21 cellular contexts compared by ENCODE assay signal in genomic region chr12:130806574-130806973, GRCh38. TPM values are rescaled to one million over a fixed set of nuclear protein-coding genes. Genes with fewer than 3 reads are reported as not detected.
DNase-seq lines count a peak whose midpoint lies in the region; ATAC-seq and TF ChIP-seq lines count a peak whose summit lies in the region.
"Had no signal": no experiment of that assay in that cellular context is flagged by ENCODE, and none has a peak within 500 bp of the region (broad histone marks: within the 10 kb centered on the region; RNA-seq: fewer than 3 reads in every experiment).

No MANE protein-coding gene starts in this region.

- ATAC-seq in GM21360 (IDR thresholded peaks at IDR 0.05; ENCODE audit: unreplicated experiment): no peak
- ATAC-seq: GM12878 had no signal

- no peak overlapping the region for H3K9ac ChIP-seq in smooth muscle cell (ENCODE audit: low read depth)

- DNase-seq in HPDE6-E6E7 (ENCODE audit: extremely low spot score) (peak; percentile 10), SJCRH30 (no peak), glutamatergic neuron (no peak), smooth muscle cell (lab: John Stamatoyannopoulos, UW; ENCODE audit: unreplicated experiment) (no peak), SW 1271 (lab: John Stamatoyannopoulos, UW) (no peak), NCI-H748 treated with DMSO at 0.1 percent for 48 hours (lab: John Stamatoyannopoulos, UW) (no peak)
- DNase-seq: BE2C; CD4-positive, alpha-beta T cell; COR-L47; DND-41; KBM-7; MM.1S; NCI-H1048; NCI-H1417 treated with DMSO at 0.1 percent for 48 hours; NCI-H187; NCI-H446; NCI-H526; OCI-M1; RPMI8226 had no signal

- H3K9me3 Mint-ChIP-seq in glutamatergic neuron (ENCODE audit: unreplicated experiment): peaks cover 17% of the 10 kb centered on the region
- H3K9me3 Mint-ChIP-seq: CD4-positive, alpha-beta T cell had no signal

- no peak overlapping the region for H2AFZ ChIP-seq in smooth muscle cell (ENCODE audit: low read depth)

- H3K27ac ChIP-seq in SJCRH30 (peak overlapping the region; percentile 26; the same call in 1 of the 2 replicates), smooth muscle cell (ENCODE audit: low read depth) (peak overlapping the region; percentile 19)

- H3F3A ChIP-seq in smooth muscle cell (ENCODE audit: low read depth): no peaks in the 10 kb centered on the region

- H3K4me1 ChIP-seq in SJCRH30: no peaks in the 10 kb centered on the region
- H3K4me1 ChIP-seq in smooth muscle cell (ENCODE audit: low read depth): no peaks in the 10 kb centered on the region
- H3K4me1 ChIP-seq: BE2C had no signal

- H3K9me3 ChIP-seq in SJCRH30 (replicated peaks) (no peaks in the 10 kb centered on the region), smooth muscle cell (replicated peaks; ENCODE audit: low read depth) (no peaks in the 10 kb centered on the region)
- H3K9me3 ChIP-seq: BE2C had no signal

- peak overlapping the region; percentile 93 for H3K27ac Mint-ChIP-seq in glutamatergic neuron (ENCODE audit: unreplicated experiment)
- H3K27ac Mint-ChIP-seq: CD4-positive, alpha-beta T cell had no signal

- H3K79me2 ChIP-seq in smooth muscle cell (ENCODE audit: low read depth): no peaks in the 10 kb centered on the region

- H3K27me3 Mint-ChIP-seq in glutamatergic neuron (ENCODE audit: unreplicated experiment): peaks cover 15% of the 10 kb centered on the region
- H3K27me3 Mint-ChIP-seq: CD4-positive, alpha-beta T cell had no signal

- no peak overlapping the region for H3K4me2 ChIP-seq in smooth muscle cell

- H3K4me3 Mint-ChIP-seq in glutamatergic neuron (ENCODE audit: unreplicated experiment): peak overlapping the region; percentile 55
- H3K4me3 Mint-ChIP-seq: CD4-positive, alpha-beta T cell had no signal

- H3K36me3 Mint-ChIP-seq in glutamatergic neuron (ENCODE audit: unreplicated experiment): peaks cover 17% of the 10 kb centered on the region

- H4K20me1 ChIP-seq in smooth muscle cell (ENCODE audit: low read depth): no peaks in the 10 kb centered on the region

- H3K4me3 ChIP-seq in SJCRH30 (no peak overlapping the region), smooth muscle cell (no peak overlapping the region)
- H3K4me3 ChIP-seq: GM12878 had no signal

- H3K4me1 Mint-ChIP-seq in glutamatergic neuron (ENCODE audit: low read depth, unreplicated experiment): peaks cover 52% of the 10 kb centered on the region

- no peaks in the 10 kb centered on the region for H3K27me3 ChIP-seq in SJCRH30
- no peaks in the 10 kb centered on the region for H3K27me3 ChIP-seq in smooth muscle cell (ENCODE audit: low read depth)
- H3K27me3 ChIP-seq: BE2C had no signal

- H3K36me3 ChIP-seq in SJCRH30 (peaks cover 17% of the 10 kb centered on the region), smooth muscle cell (ENCODE audit: low read depth) (no peaks in the 10 kb centered on the region)

- 76% methylated on average over 7 of the region's 7 CpGs for WGBS in smooth muscle cell (ENCODE audit: low lambda C conversion rate)

- TF ChIP-seq CTCF in glutamatergic neuron (IDR thresholded peaks at IDR 0.05; ENCODE audit: partially characterized antibody, unreplicated experiment) (no peak), smooth muscle cell (IDR thresholded peaks at IDR 0.05; ENCODE audit: borderline replicate concordance, insufficient read depth, poor library complexity, severe bottlenecking) (no peak)

RNA-seq across cellular contexts. Expression of gene STX2, which starts 32.5 kb away (rescaled TPM):
- total RNA-seq in SJCRH30 (2014; rRNA removed; shearing (Covaris generic)): 26.9 TPM in 2 replicates
- total RNA-seq in glutamatergic neuron (ENCODE audit: unreplicated experiment): 76.5 TPM
- total RNA-seq in smooth muscle cell: 31.4 and 32.8 TPM in 2 replicates
- 21.7 and 25.3 TPM in 2 replicates for polyA plus RNA-seq in smooth muscle cell
